ENCODE assay signal across 8 cellular contexts in genomic region chr14:32576088-32576795, GRCh38.
DNase-seq lines count a peak whose midpoint lies in the region; ATAC-seq and TF ChIP-seq lines count a peak whose summit lies in the region.

No MANE protein-coding gene starts in this region.

- H3K4me1 ChIP-seq in trophoblast cell (ENCODE audit: control insufficient read depth in 1 of 2, insufficient read depth in 2 of 2, low read length in 2 of 2), result no peaks in the 10 kb centered on the region

- H3K27me3 ChIP-seq in trophoblast cell (ENCODE audit: insufficient read depth, low read length), result no peaks in the 10 kb centered on the region

- no peak overlapping the region for H2BK12ac ChIP-seq in trophoblast cell (ENCODE audit: low read length)

- no peak overlapping the region for H3K9ac ChIP-seq in trophoblast cell (ENCODE audit: low read length)

- H2BK120ac ChIP-seq in trophoblast cell (ENCODE audit: insufficient read depth, low read length, poor library complexity), result no peak overlapping the region

- intact Hi-C loops in activated naive CD4-positive, alpha-beta T cell treated with anti-CD3 and anti-CD28 coated beads for 36 hours (cut with micrococcal nuclease), result loop anchor here (1.0 to 5.0 kb wide), 7 partner anchors 126 to 1747 kb away; partner anchors contain the start of gene NPAS3

- peaks cover 5% of the 10 kb centered on the region for H3K27me3 Mint-ChIP-seq in activated naive CD4-positive, alpha-beta T cell treated with anti-CD3 and anti-CD28 coated beads for 36 hours (ENCODE audit: low read depth)
- H3K27me3 Mint-ChIP-seq in glutamatergic neuron (ENCODE audit: unreplicated experiment), result no peaks in the 10 kb centered on the region

- H4K8ac ChIP-seq in trophoblast cell (ENCODE audit: low read depth, low read length), result no peak overlapping the region

- H3K79me2 ChIP-seq in trophoblast cell (ENCODE audit: control insufficient read depth, insufficient read depth, low read length, poor library complexity), result no peaks in the 10 kb centered on the region

- H3K27ac Mint-ChIP-seq in activated naive CD4-positive, alpha-beta T cell treated with anti-CD3 and anti-CD28 coated beads for 36 hours, result no peak overlapping the region
- H3K27ac Mint-ChIP-seq in glutamatergic neuron (ENCODE audit: unreplicated experiment), result no peak overlapping the region

- no peak overlapping the region for H2BK5ac ChIP-seq in trophoblast cell (ENCODE audit: low read depth, low read length, poor library complexity)

- TF ChIP-seq CTCF in glutamatergic neuron (IDR thresholded peaks at IDR 0.05; ENCODE audit: partially characterized antibody, unreplicated experiment), result peak; percentile 89

- H3K79me1 ChIP-seq in trophoblast cell (ENCODE audit: low read length), result no peaks in the 10 kb centered on the region

- H2AFZ ChIP-seq in trophoblast cell (ENCODE audit: insufficient read depth, low read length, poor library complexity), result no peak overlapping the region

- no peak overlapping the region for H3K14ac ChIP-seq in trophoblast cell (ENCODE audit: low read length)

- peak; percentile 69 for ATAC-seq in GM19372 (IDR thresholded peaks at IDR 0.05; ENCODE audit: low read depth, unreplicated experiment)
- peak; percentile 52 for ATAC-seq in HG03571 (IDR thresholded peaks at IDR 0.05; ENCODE audit: unreplicated experiment)

- no peak overlapping the region for H3K4me3 Mint-ChIP-seq in activated naive CD4-positive, alpha-beta T cell treated with anti-CD3 and anti-CD28 coated beads for 36 hours
- no peak overlapping the region for H3K4me3 Mint-ChIP-seq in glutamatergic neuron (ENCODE audit: unreplicated experiment)

- H4K91ac ChIP-seq in trophoblast cell (ENCODE audit: low read depth, low read length), result no peak overlapping the region

- no peaks in the 10 kb centered on the region for H3K36me3 ChIP-seq in trophoblast cell (ENCODE audit: control insufficient read depth in 1 of 2, insufficient read depth in 2 of 2, low read length in 2 of 2)

- no peak overlapping the region for H3K18ac ChIP-seq in trophoblast cell (ENCODE audit: low read length)

- peak; percentile 18 for DNase-seq in CMK (ENCODE audit: low read depth)
- peak; percentile 50 for DNase-seq in NOMO-1 treated with DMSO at 0.1 percent for 48 hours (lab: John Stamatoyannopoulos, UW; ENCODE audit: unreplicated experiment)
- DNase-seq in activated naive CD4-positive, alpha-beta T cell treated with anti-CD3 and anti-CD28 coated beads for 36 hours, result peak; percentile 50
- DNase-seq in glutamatergic neuron, result no peak
- peak; percentile 24 to 80 for DNase-seq in trophoblast cell
- no peak for DNase-seq in cortex of kidney (lab: John Stamatoyannopoulos, UW)

- no peaks in the 10 kb centered on the region for H3K36me3 Mint-ChIP-seq in activated naive CD4-positive, alpha-beta T cell treated with anti-CD3 and anti-CD28 coated beads for 36 hours (ENCODE audit: low read depth)
- peaks cover 5% of the 10 kb centered on the region for H3K36me3 Mint-ChIP-seq in glutamatergic neuron (ENCODE audit: unreplicated experiment)

- no peak overlapping the region for H3K23ac ChIP-seq in trophoblast cell (ENCODE audit: low read length)

- no peaks in the 10 kb centered on the region for H3K9me3 Mint-ChIP-seq in activated naive CD4-positive, alpha-beta T cell treated with anti-CD3 and anti-CD28 coated beads for 36 hours
- peaks cover 11% of the 10 kb centered on the region for H3K9me3 Mint-ChIP-seq in glutamatergic neuron (ENCODE audit: unreplicated experiment)

- no peak overlapping the region for H3K4me3 ChIP-seq in trophoblast cell (ENCODE audit: low read depth, low read length)

- no peak overlapping the region for H4K12ac ChIP-seq in trophoblast cell (ENCODE audit: low read depth, low read length)

- no peak overlapping the region for H3K4me2 ChIP-seq in trophoblast cell (ENCODE audit: low read length)

- no peak overlapping the region for H2AK5ac ChIP-seq in trophoblast cell (ENCODE audit: low read length)

- no peak overlapping the region for H3K4ac ChIP-seq in trophoblast cell (ENCODE audit: low read depth, low read length)

- H3K4me1 Mint-ChIP-seq in activated naive CD4-positive, alpha-beta T cell treated with anti-CD3 and anti-CD28 coated beads for 36 hours (ENCODE audit: low read depth), result no peaks in the 10 kb centered on the region
- peaks cover 5% of the 10 kb centered on the region for H3K4me1 Mint-ChIP-seq in glutamatergic neuron (ENCODE audit: low read depth, unreplicated experiment)

- CTCF ChIA-PET in activated naive CD4-positive, alpha-beta T cell treated with anti-CD3 and anti-CD28 coated beads for 36 hours (lab: Charles Lee), result interaction anchor here (0.6 to 1.9 kb wide), 8 partner anchors 10 to 1742 kb away, joined by 3 to 17 read pairs (median 3); no protein-coding TSS in a partner anchor

- no CpG with 5 or more reads among the region's 6 CpGs for WGBS in trophoblast cell (ENCODE audit: extremely low coverage, insufficient coverage, insufficient read length)

- no peak overlapping the region for H3K27ac ChIP-seq in trophoblast cell (ENCODE audit: low read depth, low read length)

- H3K9me3 ChIP-seq in trophoblast cell (ENCODE audit: insufficient read depth, low read depth, low read length), result no peaks in the 10 kb centered on the region

Comparison
In these comparisons a context has a peak if more than half of its experiments do, and no peak if none do; other contexts are left out.
1. DNase-seq: peak in CMK (single experiment), NOMO-1 treated with DMSO at 0.1 percent for 48 hours (single experiment), activated naive CD4-positive, alpha-beta T cell treated with anti-CD3 and anti-CD28 coated beads for 36 hours (single experiment) and trophoblast cell (2 of 2); none in glutamatergic neuron (single experiment) and cortex of kidney (single experiment).